Comparison of ENCODE assay signal across 15 cellular contexts in genomic region chr22:37287550-37287951, GRCh38. TPM values are rescaled to one million over a fixed set of nuclear protein-coding genes. Genes with fewer than 3 reads are reported as not detected.
A peak's percentile ranks its signal among the peaks of the same experiment; 100 is the strongest.
DNase-seq lines count a peak whose midpoint lies in the region; ATAC-seq, FAIRE-seq and TF ChIP-seq lines count a peak whose summit lies in the region.
"Had no signal": no experiment of that assay in that cellular context is flagged by ENCODE, and none has a peak within 500 bp of the region (broad histone marks: within the 10 kb centered on the region; RNA-seq: fewer than 3 reads in every experiment).

No MANE protein-coding gene starts in this region.

- peaks cover 96% of the 10 kb centered on the region for H3K36me3 Mint-ChIP-seq in CD4-positive, alpha-beta T cell (ENCODE audit: low read depth)
- peaks cover 32% of the 10 kb centered on the region for H3K36me3 Mint-ChIP-seq in activated CD8-positive, alpha-beta T cell treated with anti-CD3 and anti-CD28 coated beads for 36 hours (ENCODE audit: low read depth)
- H3K36me3 Mint-ChIP-seq in naive B cell = peaks cover 32 to 35% of the 10 kb centered on the region in 2 donors

- POLR2A ChIA-PET in A549 (lab: Yijun Ruan, JAX) = no interaction called here
- POLR2A ChIA-PET in CD4-positive, alpha-beta T cell (lab: Charles Lee) = interaction anchor here (7.0 kb wide), 1 partner anchor 11 kb away, joined by 82 read pairs; no protein-coding TSS in a partner anchor
- POLR2A ChIA-PET in activated CD8-positive, alpha-beta T cell treated with anti-CD3 and anti-CD28 coated beads for 36 hours (lab: Charles Lee) = interaction anchor here (0.7 to 1.1 kb wide), 6 partner anchors 9 to 64 kb away, joined by 3 to 7 read pairs (median 3); no protein-coding TSS in a partner anchor

- TF ChIP-seq POLR2A in A549 (IDR thresholded peaks at IDR 0.05; ENCODE audit: low read length) = no peak

- no peak for TF ChIP-seq CTCF in A549 (IDR thresholded peaks at IDR 0.05)
- TF ChIP-seq CTCF in CD4-positive, alpha-beta T cell (IDR thresholded peaks at IDR 0.05) = no peak
- TF ChIP-seq CTCF in activated CD8-positive, alpha-beta T cell treated with anti-CD3 and anti-CD28 coated beads for 36 hours (IDR thresholded peaks at IDR 0.05) = no peak

- no peaks in the 10 kb centered on the region for H3K27me3 ChIP-seq in CD4-positive, alpha-beta T cell (ENCODE audit: control insufficient read depth, insufficient read depth, low read length)
- H3K27me3 ChIP-seq: brain microvascular endothelial cell had no signal

- no peak for FAIRE-seq in A549 (lab: Jason Lieb, UNC)
- FAIRE-seq: GM19239, RCC 7860 had no signal

- peak overlapping the region; percentile 96 for H3K27ac Mint-ChIP-seq in CD4-positive, alpha-beta T cell
- H3K27ac Mint-ChIP-seq in activated CD8-positive, alpha-beta T cell treated with anti-CD3 and anti-CD28 coated beads for 36 hours = peak overlapping the region; percentile 60
- H3K27ac Mint-ChIP-seq in naive B cell = peak overlapping the region; percentile 14 to 85 (median 74)

- no peak for TF ChIP-seq EP300 in A549 (IDR thresholded peaks at IDR 0.05)

- H3K27me3 Mint-ChIP-seq in CD4-positive, alpha-beta T cell = no peaks in the 10 kb centered on the region
- no peaks in the 10 kb centered on the region for H3K27me3 Mint-ChIP-seq in activated CD8-positive, alpha-beta T cell treated with anti-CD3 and anti-CD28 coated beads for 36 hours
- H3K27me3 Mint-ChIP-seq in naive B cell = no peaks in the 10 kb centered on the region

- ATAC-seq in A549 (peak; percentile 40 to 56; a peak in 3 of 6 replicates), naive B cell (ENCODE audit: low read depth in 2 of 2) (no peak), GM18873 (IDR thresholded peaks at IDR 0.05; ENCODE audit: low FRiP score, unreplicated experiment) (no peak)
- ATAC-seq in CD4-positive, alpha-beta T cell (ENCODE audit: poor library complexity) = no peak
- ATAC-seq in activated CD8-positive, alpha-beta T cell treated with anti-CD3 and anti-CD28 coated beads for 36 hours = peak; percentile 21

- H3K9me3 ChIP-seq in A549 = no peaks in the 10 kb centered on the region
- H3K9me3 ChIP-seq in CD4-positive, alpha-beta T cell (ENCODE audit: control insufficient read depth, low read length) = no peaks in the 10 kb centered on the region

- TF ChIP-seq RAD21 in A549 (conservative IDR thresholded peaks at IDR 0.05 in 1 of 2, IDR thresholded peaks at IDR 0.05 in 1 of 2) = no peak

- peaks cover 78% of the 10 kb centered on the region for H3K4me1 Mint-ChIP-seq in CD4-positive, alpha-beta T cell (ENCODE audit: low read depth)
- peaks cover 77% of the 10 kb centered on the region for H3K4me1 Mint-ChIP-seq in activated CD8-positive, alpha-beta T cell treated with anti-CD3 and anti-CD28 coated beads for 36 hours (ENCODE audit: low read depth)
- H3K4me1 Mint-ChIP-seq in naive B cell = peaks cover 64 to 87% (median 85%) of the 10 kb centered on the region in 3 donors

- no peak for DNase-seq in A549 (ENCODE audit: low read depth in 1 of 2, low spot score in 1 of 2)
- no peak for DNase-seq in CD4-positive, alpha-beta T cell
- no peak for DNase-seq in activated CD8-positive, alpha-beta T cell treated with anti-CD3 and anti-CD28 coated beads for 36 hours
- DNase-seq in naive B cell = no peak
- no peak for DNase-seq in NCI-H2196 (lab: John Stamatoyannopoulos, UW; ENCODE audit: unreplicated experiment)
- no peak for DNase-seq in retina
- DNase-seq: activated naive CD4-positive, alpha-beta T cell; brain microvascular endothelial cell; dermis blood vessel endothelial cell; HCEC 1CT; stimulated activated CD4-positive, alpha-beta T cell treated with anti-CD3 and anti-CD28 coated beads, Interleukin-4, amount 100 ng/mL, for 1 hour had no signal

- H3K27ac ChIP-seq in A549 = no peak overlapping the region
- peak overlapping the region; percentile 21 for H3K27ac ChIP-seq in CD4-positive, alpha-beta T cell (ENCODE audit: low read depth, low read length)
- H3K27ac ChIP-seq: brain microvascular endothelial cell, parathyroid adenoma had no signal

- intact Hi-C loops in CD4-positive, alpha-beta T cell (cut with DNase I, micrococcal nuclease) = no loop called here
- intact Hi-C loops in activated CD8-positive, alpha-beta T cell treated with anti-CD3 and anti-CD28 coated beads for 36 hours (cut with micrococcal nuclease) = no loop called here

- no peaks in the 10 kb centered on the region for H3K4me1 ChIP-seq in A549
- H3K4me1 ChIP-seq: parathyroid adenoma had no signal

- H3K4me3 Mint-ChIP-seq in CD4-positive, alpha-beta T cell = peak overlapping the region; percentile 56
- H3K4me3 Mint-ChIP-seq in activated CD8-positive, alpha-beta T cell treated with anti-CD3 and anti-CD28 coated beads for 36 hours = no peak overlapping the region
- peak overlapping the region in 1 of 8 donors; percentile 13 for H3K4me3 Mint-ChIP-seq in naive B cell

- WGBS in A549 (ENCODE audit: missing lambda C conversion rate) = 70% methylated on average over 10 of the region's 10 CpGs

- H3K4me3 ChIP-seq in A549 = no peak overlapping the region

- no peaks in the 10 kb centered on the region for H3K9me3 Mint-ChIP-seq in CD4-positive, alpha-beta T cell
- peaks cover 2% of the 10 kb centered on the region for H3K9me3 Mint-ChIP-seq in activated CD8-positive, alpha-beta T cell treated with anti-CD3 and anti-CD28 coated beads for 36 hours
- H3K9me3 Mint-ChIP-seq in naive B cell = peaks cover 0 to 5% (median 4%) of the 10 kb centered on the region in 7 donors

- CTCF ChIA-PET in A549 (lab: Yijun Ruan, JAX) = interaction anchor here (0.9 kb wide), 1 partner anchor 17 kb away, joined by 3 read pairs; no protein-coding TSS in a partner anchor
- CTCF ChIA-PET in CD4-positive, alpha-beta T cell (lab: Charles Lee) = interaction anchor here (1.6 kb wide), 1 partner anchor 19 kb away, joined by 3 read pairs; no protein-coding TSS in a partner anchor
- CTCF ChIA-PET in activated CD8-positive, alpha-beta T cell treated with anti-CD3 and anti-CD28 coated beads for 36 hours (lab: Charles Lee) = interaction anchor here (1.0 to 1.9 kb wide), 6 partner anchors 9 to 141 kb away, joined by 3 to 7 read pairs (median 4); no protein-coding TSS in a partner anchor

- no peak overlapping the region for H3K4me2 ChIP-seq in A549

TF ChIP-seq in A549, 52 proteins besides CTCF, POLR2A, EP300 and RAD21 (continues in another document):
- no peak for TF ChIP-seq MAX (IDR thresholded peaks at IDR 0.05)
- no peak for TF ChIP-seq TP53 (CRISPR knock-in tag; IDR thresholded peaks at IDR 0.05)
- no peak for TF ChIP-seq FOSB (CRISPR knock-in tag; IDR thresholded peaks at IDR 0.05)
- TF ChIP-seq KDM1A (IDR thresholded peaks at IDR 0.05; ENCODE audit: low read depth) = no peak
- no peak for TF ChIP-seq EHMT2 (IDR thresholded peaks at IDR 0.05; ENCODE audit: low read depth)
- no peak for TF ChIP-seq MYC (IDR thresholded peaks at IDR 0.05; ENCODE audit: borderline replicate concordance, low read length)
- TF ChIP-seq ATOH8 (CRISPR knock-in tag; IDR thresholded peaks at IDR 0.05; ENCODE audit: low read depth) = no peak

RNA-seq across cellular contexts. Expression of gene CYTH4, which starts 5.2 kb away (rescaled TPM):
- polyA plus RNA-seq in A549 (2011; rRNA removed) = 0.03 and 0.05 TPM in 2 replicates
- polyA plus RNA-seq in A549 (2012; cell fraction: cytosol; rRNA removed) = 0.09 and 0.16 TPM in 2 replicates
- polyA plus RNA-seq in A549 (2012; cell fraction: nucleus; rRNA removed) = 0.24 and 0.32 TPM in 2 replicates
- 0.10 to 0.24 TPM (median 0.15 TPM) in 3 replicates for polyA plus RNA-seq in A549 (2017; fragmentation: RNase III; extraction: RNeasy Plus Mini Kit Qiagen cat#74134 plus additional on column Dnase treatment)
- 0.04 TPM in 1 of 2 replicates, not detected in the other for polyA minus RNA-seq in A549 (2011; rRNA and poly(A)+ RNA removed)
- total RNA-seq in CD4-positive, alpha-beta T cell = 100 to 1,000 TPM; 134 to 138 TPM
- 10 to 100 TPM; 33.2 to 33.4 TPM for total RNA-seq in activated CD8-positive, alpha-beta T cell treated with anti-CD3 and anti-CD28 coated beads for 36 hours
- polyA plus RNA-seq in naive B cell (ENCODE audit: low read depth in 6 of 6) = 10 to 100 TPM; 29.3 to 74.9 (median 46.1) TPM

RNA-seq across cellular contexts. Expression of gene RAC2, which starts 43.5 kb away (rescaled TPM):
- polyA plus RNA-seq in A549 (2011; rRNA removed) (0.12 TPM in 1 of 2 replicates, not detected in the other), A549 (2017; fragmentation: RNase III; extraction: RNeasy Plus Mini Kit Qiagen cat#74134 plus additional on column Dnase treatment) (0.05 to 0.07 TPM (median 0.05 TPM) in 3 replicates), naive B cell (ENCODE audit: low read depth in 6 of 6) (100 to 1,000 TPM; 671 to 842 (median 780) TPM)
- polyA plus RNA-seq in A549 (2012; cell fraction: cytosol; rRNA removed) = 0.12 and 0.16 TPM in 2 replicates
- polyA plus RNA-seq in A549 (2012; cell fraction: nucleus; rRNA removed) = 0.17 and 0.22 TPM in 2 replicates
- not detected in 2 replicates for polyA minus RNA-seq in A549 (2011; rRNA and poly(A)+ RNA removed)
- 100 to 1,000 TPM; 174 to 180 TPM for total RNA-seq in CD4-positive, alpha-beta T cell
- total RNA-seq in activated CD8-positive, alpha-beta T cell treated with anti-CD3 and anti-CD28 coated beads for 36 hours = 100 to 1,000 TPM; 699 to 717 TPM

Comparison
In these comparisons a context has a peak if more than half of its experiments do, and no peak if none do; other contexts are left out.
1. ATAC-seq: peak in A549 (2 of 2) and activated CD8-positive, alpha-beta T cell treated with anti-CD3 and anti-CD28 coated beads for 36 hours (single experiment); none in CD4-positive, alpha-beta T cell (single experiment), naive B cell (0 of 2) and GM18873 (single experiment).
2. Peak in every context shown above with its lines, with median percentiles within 50 percentile points of each other: H3K27ac Mint-ChIP-seq.